Comparison of ENCODE assay signal across 7 cellular contexts in genomic region chr4:39977489-39978377, GRCh38. TPM values are rescaled to one million over a fixed set of nuclear protein-coding genes. Genes with fewer than 3 reads are reported as not detected.
DNase-seq lines count a peak whose midpoint lies in the region; ATAC-seq and TF ChIP-seq lines count a peak whose summit lies in the region.

TSS of gene PDS5A (minus strand) at chr4:39977911. CDS start at chr4:39976577, 1,334 bp downstream.

- in situ Hi-C loops in astrocyte of the cerebellum (cut with HindIII; ENCODE audit: low sequenced_read_pairs), result no loop called here

- peak within 1 kb of the TSS; percentile 98 for H3K27ac ChIP-seq in hepatocyte

- H2AFZ ChIP-seq in hepatocyte, result peak within 1 kb of the TSS; percentile 99

- no peaks in the 10 kb centered on the region for H3K36me3 ChIP-seq in hepatocyte (replicated peaks; ENCODE audit: insufficient read depth, low read depth)

- ATAC-seq in GM18505 (IDR thresholded peaks at IDR 0.05; ENCODE audit: unreplicated experiment) (peak; percentile 76), HG02973 (IDR thresholded peaks at IDR 0.05; ENCODE audit: unreplicated experiment) (peak; percentile 65)

- peak; percentile 84 for TF ChIP-seq CTCF in astrocyte of the cerebellum (IDR thresholded peaks at IDR 0.05; ENCODE audit: low read depth, low read length, missing control alignments)
- TF ChIP-seq CTCF in hepatocyte (IDR thresholded peaks at IDR 0.05; ENCODE audit: poor library complexity), result peak; percentile 79
- TF ChIP-seq CTCF in retinal pigment epithelial cell (conservative IDR thresholded peaks at IDR 0.05; ENCODE audit: low read depth, low read length), result peak; percentile 68

- H3K9me3 ChIP-seq in hepatocyte (ENCODE audit: low read depth), result no peaks in the 10 kb centered on the region

- peak; percentile 83 for TF ChIP-seq POLR2A in GM18505 (IDR thresholded peaks at IDR 0.05; ENCODE audit: borderline replicate concordance, extremely low read depth, insufficient read depth, insufficient read length)

- no peaks in the 10 kb centered on the region for H3K27me3 ChIP-seq in hepatocyte

- peak within 1 kb of the TSS; percentile 85 for H3K4me2 ChIP-seq in hepatocyte

- H3K4me1 ChIP-seq in hepatocyte (ENCODE audit: insufficient read depth), result peaks cover 15% of the 10 kb centered on the region

- no peaks in the 10 kb centered on the region for H3K9me2 ChIP-seq in hepatocyte (replicated peaks; ENCODE audit: insufficient read depth)

- H3K4me3 ChIP-seq in astrocyte of the cerebellum (ENCODE audit: low read depth, low read length), result peak within 1 kb of the TSS; percentile 93
- H3K4me3 ChIP-seq in hepatocyte, result peak within 1 kb of the TSS; percentile 100
- peak within 1 kb of the TSS; percentile 86 for H3K4me3 ChIP-seq in retinal pigment epithelial cell (ENCODE audit: low read length)

- WGBS in hepatocyte (ENCODE audit: low lambda C conversion rate, missing lambda C conversion rate), result 2% methylated on average over 74 of the region's 117 CpGs

- DNase-seq in NCI-H1930 (lab: John Stamatoyannopoulos, UW) (peak; percentile 63 to 82), T-helper 22 cell (ENCODE audit: low read depth) (peak; percentile 80), astrocyte of the cerebellum (ENCODE audit: low read depth) (peak; percentile 58), hepatocyte (ENCODE audit: low spot score) (peak; percentile 96), retinal pigment epithelial cell (ENCODE audit: low read depth) (peak; percentile 46)

- H4K20me1 ChIP-seq in hepatocyte (ENCODE audit: insufficient read depth, poor library complexity, severe bottlenecking), result peaks cover 20% of the 10 kb centered on the region

- peaks cover 43% of the 10 kb centered on the region for H3K79me2 ChIP-seq in hepatocyte

RNA-seq across cellular contexts. Expression of gene PDS5A, which starts in this region (rescaled TPM):
- total RNA-seq in hepatocyte, result 69.2 and 74.0 TPM in 2 replicates
- 24.6 and 28.0 TPM in 2 replicates for polyA plus RNA-seq in hepatocyte

Comparison
In these comparisons a context has a peak if more than half of its experiments do, and no peak if none do; other contexts are left out.
1. Peak in every context shown above with its lines: DNase-seq, ATAC-seq, H3K4me3 ChIP-seq and H3K27ac ChIP-seq.
2. DNase-seq: peak in every context shown above with its lines; median percentile 96 in hepatocyte; 80 in T-helper 22 cell; 72 in NCI-H1930; 58 in astrocyte of the cerebellum; 46 in retinal pigment epithelial cell.